18 cellular contexts compared by ENCODE assay signal in the genomic region with DNA sequence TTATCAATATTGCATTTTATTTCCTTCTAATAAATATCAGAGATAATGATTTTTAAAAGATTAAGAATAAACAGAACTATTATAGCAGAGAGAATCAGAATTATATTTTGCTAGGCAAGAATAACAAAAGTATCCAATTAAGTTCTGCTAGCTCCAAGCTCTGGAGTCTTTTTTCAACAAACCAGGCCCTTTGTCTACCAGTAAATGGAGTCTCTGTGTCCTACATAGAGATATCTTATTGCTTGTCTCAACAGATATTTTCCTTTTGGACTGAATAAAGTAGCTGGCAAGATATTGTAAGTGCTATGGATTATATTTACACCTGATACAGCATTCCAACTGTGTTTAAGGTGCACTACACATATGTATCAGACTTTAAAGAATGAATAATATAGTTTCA.
DNase-seq lines count a peak whose midpoint lies in the region; ATAC-seq and TF ChIP-seq lines count a peak whose summit lies in the region.
"Had no signal": no experiment of that assay in that cellular context is flagged by ENCODE, and none has a peak within 500 bp of the region (broad histone marks: within the 10 kb centered on the region; RNA-seq: fewer than 3 reads in every experiment).

No MANE protein-coding gene starts in this region.

- H3K9me3 ChIP-seq in OCI-LY7 (ENCODE audit: low read length): no peaks in the 10 kb centered on the region
- no peaks in the 10 kb centered on the region for H3K9me3 ChIP-seq in gastroesophageal sphincter
- no peaks in the 10 kb centered on the region for H3K9me3 ChIP-seq in sigmoid colon
- H3K9me3 ChIP-seq in uterus: no peaks in the 10 kb centered on the region
- H3K9me3 ChIP-seq: SJSA1 had no signal

- no peaks in the 10 kb centered on the region for H4K20me1 ChIP-seq in OCI-LY7 (ENCODE audit: insufficient read depth, low read length)

- intact Hi-C loops in OCI-LY7 (cut with micrococcal nuclease; ENCODE audit: unreplicated experiment) (no loop called here), sigmoid colon (cut with DNase I) (no loop called here), uterus (cut with DNase I; ENCODE audit: low total_unique reads) (no loop called here)

- TF ChIP-seq CTCF in OCI-LY7 (conservative IDR thresholded peaks at IDR 0.05; ENCODE audit: low read length): no peak
- no peak for TF ChIP-seq CTCF in gastroesophageal sphincter (IDR thresholded peaks at IDR 0.05)
- TF ChIP-seq CTCF in sigmoid colon (IDR thresholded peaks at IDR 0.05): no peak
- TF ChIP-seq CTCF in uterus (IDR thresholded peaks at IDR 0.05): no peak

- CTCF ChIA-PET in OCI-LY7 (lab: Charles Lee; ENCODE audit: unreplicated experiment): interaction anchor here (1.0 kb wide), 1 partner anchor 9 kb away, joined by 3 read pairs; no protein-coding TSS in a partner anchor

- ATAC-seq in gastroesophageal sphincter: no peak
- ATAC-seq in HG03432 (IDR thresholded peaks at IDR 0.05; ENCODE audit: unreplicated experiment): no peak
- ATAC-seq: Right ventricle myocardium inferior had no signal

- H3K4me2 ChIP-seq in OCI-LY7 (ENCODE audit: low read length): peak overlapping the region; percentile 23; the same call in 1 of the 2 replicates

- H3K4me1 ChIP-seq in OCI-LY7 (ENCODE audit: insufficient read depth, low read length, poor library complexity, severe bottlenecking) (peaks cover 69% of the 10 kb centered on the region), gastroesophageal sphincter (peaks cover 18 to 85% (median 31%) of the 10 kb centered on the region in 3 donors), sigmoid colon (peaks cover 0 to 78% (median 68%) of the 10 kb centered on the region in 4 donors), uterus (peaks cover 0 to 10% of the 10 kb centered on the region in 2 donors)

- H2AFZ ChIP-seq in OCI-LY7 (ENCODE audit: low read length): no peak overlapping the region

- H3K27me3 ChIP-seq in gastroesophageal sphincter (no peaks in the 10 kb centered on the region), sigmoid colon (no peaks in the 10 kb centered on the region), uterus (no peaks in the 10 kb centered on the region)
- H3K27me3 ChIP-seq: SJSA1 had no signal

- H3K36me3 ChIP-seq in OCI-LY7 (ENCODE audit: insufficient read depth, low read length) (no peaks in the 10 kb centered on the region), gastroesophageal sphincter (peaks cover 0 to 61% of the 10 kb centered on the region in 2 donors), sigmoid colon (peaks cover 0 to 65% (median 26%) of the 10 kb centered on the region in 4 donors), uterus (no peaks in the 10 kb centered on the region)

- no peak for DNase-seq in OCI-LY7 (ENCODE audit: low spot score)
- no peak for DNase-seq in sigmoid colon
- DNase-seq in uterus: no peak
- DNase-seq in NAMALWA (ENCODE audit: low spot score): no peak
- DNase-seq in activated CD4-positive, alpha-beta T cell treated with anti-CD3 and anti-CD28 coated beads, Interleukin-2, amount 50 U/mL, for 48 hours: no peak
- DNase-seq: Calu3; CD8-positive, alpha-beta memory T cell; DMS153; Kasumi-1; NCI-H1694 treated with DMSO at 0.1 percent for 48 hours; NCI-H2107; NCI-H446 treated with DMSO at 0.1 percent for 48 hours; NCI-H526 treated with DMSO at 0.1 percent for 48 hours had no signal

- no peak for TF ChIP-seq POLR2A in gastroesophageal sphincter (IDR thresholded peaks at IDR 0.05)
- TF ChIP-seq POLR2A in sigmoid colon (IDR thresholded peaks at IDR 0.05): no peak
- no peak for TF ChIP-seq POLR2A in uterus (IDR thresholded peaks at IDR 0.05)

- H3K4me3 ChIP-seq in OCI-LY7 (ENCODE audit: low read depth, low read length, poor library complexity, severe bottlenecking) (no peak overlapping the region), gastroesophageal sphincter (peak overlapping the region in 1 of 2 donors; percentile 65), sigmoid colon (peak overlapping the region in 1 of 4 donors; percentile 5), uterus (peak overlapping the region in 1 of 2 donors; percentile 3)
- H3K4me3 ChIP-seq: SJSA1 had no signal

- no TSS peak for BruUV-seq in OCI-LY7 (replicated peaks; lab: Mats Ljungman, UMichigan)

- H3K9me2 ChIP-seq in OCI-LY7 (ENCODE audit: insufficient read depth, low read length): no peaks in the 10 kb centered on the region

- H3K27ac ChIP-seq in OCI-LY7 (ENCODE audit: low read depth, low read length, poor library complexity, severe bottlenecking) (no peak overlapping the region), gastroesophageal sphincter (peak overlapping the region; percentile 9 to 94 (median 50)), sigmoid colon (peak overlapping the region in 3 of 4 donors; percentile 32 to 96 (median 94)), uterus (peak overlapping the region; percentile 83 to 100)
- H3K27ac ChIP-seq: C4-2B, SJSA1 had no signal

- no peak for TF ChIP-seq EP300 in gastroesophageal sphincter (IDR thresholded peaks at IDR 0.05)
- no peak for TF ChIP-seq EP300 in sigmoid colon (IDR thresholded peaks at IDR 0.05)

- POLR2A ChIA-PET in OCI-LY7 (lab: Charles Lee): interaction anchor here (0.8 kb wide), 2 partner anchors 10 to 16 kb away, joined by 3 read pairs; no protein-coding TSS in a partner anchor

- no peaks in the 10 kb centered on the region for H3K79me2 ChIP-seq in OCI-LY7 (ENCODE audit: insufficient read depth, low read depth, low read length)
